8 cellular contexts compared by ENCODE assay signal in the genomic region with DNA sequence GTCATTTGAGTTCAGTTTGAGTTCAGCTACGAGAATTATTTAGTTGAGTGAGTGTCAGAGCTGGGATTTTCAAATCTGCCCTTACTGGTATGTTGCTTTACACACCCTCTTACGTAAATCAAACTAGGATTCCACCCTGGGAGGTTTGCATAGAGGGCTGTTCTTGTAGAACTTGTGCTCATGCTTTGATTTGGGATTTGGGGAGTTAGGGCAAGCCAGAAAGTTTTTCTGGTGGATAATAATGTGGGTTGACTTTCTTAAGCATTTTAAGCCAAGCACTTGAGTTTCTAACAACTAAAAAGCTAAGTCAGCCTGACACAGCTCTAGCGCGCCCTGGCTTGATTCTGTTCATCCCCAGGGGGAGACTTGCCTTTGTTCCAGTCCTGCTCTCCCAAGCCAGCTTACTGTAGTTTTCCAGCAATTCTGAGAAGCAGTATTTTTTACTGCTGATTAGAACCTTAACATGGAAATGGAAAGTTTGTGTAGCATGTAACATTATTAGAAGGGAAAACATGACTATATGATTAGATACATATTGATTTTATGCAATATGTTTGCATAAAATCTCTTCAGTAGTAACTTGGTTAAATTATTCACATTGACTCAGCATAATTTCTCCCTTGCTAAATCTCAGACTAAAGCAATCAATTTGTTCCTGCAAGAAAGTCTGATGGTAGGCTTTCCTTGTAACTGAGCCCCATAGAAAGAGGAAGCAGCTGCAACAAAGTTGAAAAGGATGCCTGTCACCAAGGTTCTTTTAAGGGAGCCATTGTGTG. TPM values are rescaled to one million over a fixed set of nuclear protein-coding genes. Genes with fewer than 3 reads are reported as not detected.
DNase-seq lines count a peak whose midpoint lies in the region; FAIRE-seq and TF ChIP-seq lines count a peak whose summit lies in the region.

No MANE protein-coding gene starts in this region.

- H3K4me3 ChIP-seq in OCI-LY1 (ENCODE audit: low read depth, low read length, poor library complexity, severe bottlenecking) (no peak overlapping the region), H1 (ENCODE audit: extremely low read depth in 1 of 4, insufficient read depth in 2 of 4, low read depth in 3 of 4, low read length in 4 of 4) (no peak overlapping the region)

- peak overlapping the region; percentile 1 for H3K27ac ChIP-seq in OCI-LY1 (ENCODE audit: low read depth, low read length, poor library complexity, severe bottlenecking)
- peak overlapping the region; percentile 66 for H3K27ac ChIP-seq in H1 (ENCODE audit: low read depth, low read length)

- peak; percentile 73 for DNase-seq in GM03348 (ENCODE audit: low spot score)
- DNase-seq in H1 (ENCODE audit: low read depth in 1 of 2, low spot score in 2 of 2): no peak
- DNase-seq in middle frontal gyrus (ENCODE audit: extremely low spot score, low spot score): peak; percentile 17
- DNase-seq in NK-92 treated with Interleukin-12 subunit alpha and Interleukin-12 subunit beta, amount 100 ng/mL, for 24 hours (lab: John Stamatoyannopoulos, UW): no peak
- no peak for DNase-seq in NCI-H1694 treated with DMSO at 0.1 percent for 48 hours (lab: John Stamatoyannopoulos, UW)
- no peak for DNase-seq in NCI-H146 treated with DMSO at 0.1 percent for 48 hours (lab: John Stamatoyannopoulos, UW; ENCODE audit: unreplicated experiment)
- no peak for DNase-seq in GM19240 (ENCODE audit: insufficient read length, low spot score)

- no peak for FAIRE-seq in H1 (lab: Jason Lieb, UNC)

- no peaks in the 10 kb centered on the region for H3F3A ChIP-seq in OCI-LY1 (ENCODE audit: insufficient read depth, low read length)

- no peak overlapping the region for H3K18ac ChIP-seq in H1 (ENCODE audit: extremely low read depth, low read length)

- no peak overlapping the region for H4K5ac ChIP-seq in H1 (ENCODE audit: insufficient read length, low read depth, low read length)

- TF ChIP-seq CTCF in OCI-LY1 (IDR thresholded peaks at IDR 0.05; ENCODE audit: low read length): no peak
- no peak for TF ChIP-seq CTCF in H1 (IDR thresholded peaks at IDR 0.05; ENCODE audit: control extremely low read depth in 1 of 3, insufficient read depth in 1 of 3, low read depth in 1 of 3, low read length in 3 of 3)

- WGBS in H1 (ENCODE audit: extremely low coverage in 1 of 2, insufficient coverage in 1 of 2, insufficient read length in 1 of 2, insufficient replicate concordance in 2 of 2, low coverage in 1 of 2, low lambda C conversion rate in 2 of 2, missing lambda C conversion rate in 1 of 2), 2 experiments: 79% methylated on average over 4 of the region's 4 CpGs; no CpG with 5 or more reads in 1 of the 2 experiments

- H4K8ac ChIP-seq in H1 (ENCODE audit: extremely low read depth, insufficient read depth, low read length): no peak overlapping the region

- CTCF ChIA-PET in H1 (lab: Charles Lee; ENCODE audit: partially characterized antibody): interaction anchor here (0.6 to 4.7 kb wide), 7 partner anchors 11 to 667 kb away, joined by 3 to 26 read pairs (median 6); a partner anchor contains a TSS

- no peak overlapping the region for H3K4ac ChIP-seq in H1 (replicated peaks; ENCODE audit: insufficient read length, low read depth, low read length)

- POLR2A ChIA-PET in H1 (lab: Charles Lee; ENCODE audit: partially characterized antibody): interaction anchor here (0.8 to 8.2 kb wide), 7 partner anchors 10 to 796 kb away, joined by 3 to 72 read pairs (median 3); a partner anchor contains a TSS

- no peaks in the 10 kb centered on the region for H3K79me2 ChIP-seq in OCI-LY1 (ENCODE audit: insufficient read depth, low read length)
- H3K79me2 ChIP-seq in H1 (ENCODE audit: control insufficient read depth in 1 of 2, insufficient read depth in 2 of 2, low read length in 2 of 2): no peaks in the 10 kb centered on the region

- no peak for TF ChIP-seq POLR2A in H1 (IDR thresholded peaks at IDR 0.05; ENCODE audit: control extremely low read depth in 1 of 2, low read depth in 2 of 2, low read length in 2 of 2)

- H2BK15ac ChIP-seq in H1 (ENCODE audit: low read length): no peak overlapping the region

- H2BK20ac ChIP-seq in H1 (ENCODE audit: low read length): no peak overlapping the region

- no peaks in the 10 kb centered on the region for H3K9me2 ChIP-seq in OCI-LY1 (ENCODE audit: low read depth, low read length)

- H3K36me3 ChIP-seq in OCI-LY1 (ENCODE audit: insufficient read depth, low read length) (no peaks in the 10 kb centered on the region), H1 (ENCODE audit: control insufficient read depth in 2 of 4, insufficient read depth in 4 of 4, low read length in 3 of 4) (peaks cover 0 to 4% (median 0%) of the 10 kb centered on the region in 4 experiments; a peak in 1 of 8 replicates)

- H2BK5ac ChIP-seq in H1 (ENCODE audit: low read depth, low read length): no peak overlapping the region; the same call in 1 of the 2 replicates

- no peaks in the 10 kb centered on the region for H4K20me1 ChIP-seq in OCI-LY1 (ENCODE audit: insufficient read depth, low read length)
- no peaks in the 10 kb centered on the region for H4K20me1 ChIP-seq in H1 (replicated peaks in 1 of 2; ENCODE audit: control insufficient read depth in 1 of 2, insufficient read depth in 2 of 2, low read length in 2 of 2)

- no peaks in the 10 kb centered on the region; the same call in 1 of the 2 replicates for H3K79me1 ChIP-seq in H1 (ENCODE audit: low read depth, low read length)

- no peak overlapping the region for H2AFZ ChIP-seq in OCI-LY1 (ENCODE audit: low read length)
- no peak overlapping the region for H2AFZ ChIP-seq in H1 (ENCODE audit: low read length)

- H3K9me3 ChIP-seq in OCI-LY1 (ENCODE audit: low read length) (no peaks in the 10 kb centered on the region), H1 (ENCODE audit: insufficient read depth in 2 of 2, low read depth in 1 of 2, low read length in 1 of 2) (no peaks in the 10 kb centered on the region)

- H3K4me1 ChIP-seq in OCI-LY1 (ENCODE audit: insufficient read depth, low read length, severe bottlenecking) (peaks cover 11% of the 10 kb centered on the region), H1 (replicated peaks in 1 of 4; ENCODE audit: control insufficient read depth in 3 of 4, insufficient read depth in 4 of 4, low read length in 3 of 4) (peaks cover 0 to 5% (median 0%) of the 10 kb centered on the region in 4 experiments; a peak in 3 of 7 replicates)

- no peak overlapping the region for H3K56ac ChIP-seq in H1 (replicated peaks; ENCODE audit: insufficient read length, low read depth, low read length)

- H3K27me3 ChIP-seq in OCI-LY1 (ENCODE audit: insufficient read depth, low read length) (peaks cover 5% of the 10 kb centered on the region; the same call in 1 of the 2 replicates), H1 (replicated peaks in 1 of 4; ENCODE audit: control insufficient read depth in 3 of 4, extremely low read depth in 1 of 4, insufficient read depth in 3 of 4, low read length in 3 of 4) (no peaks in the 10 kb centered on the region)

- H3K14ac ChIP-seq in H1 (ENCODE audit: insufficient read length): no peak overlapping the region

- no peak overlapping the region for H3K9ac ChIP-seq in OCI-LY1 (ENCODE audit: low read length)
- H3K9ac ChIP-seq in H1 (replicated peaks in 1 of 4; ENCODE audit: extremely low read depth in 1 of 4, low read depth in 3 of 4, low read length in 3 of 4): no peak overlapping the region

- no peak overlapping the region for H2BK12ac ChIP-seq in H1 (ENCODE audit: low read depth, low read length)

- no peak overlapping the region for H2AK5ac ChIP-seq in H1 (ENCODE audit: low read depth, low read length)

- H4K91ac ChIP-seq in H1 (replicated peaks; ENCODE audit: insufficient read length, low read length): no peak overlapping the region

- TF ChIP-seq RAD21 in H1 (IDR thresholded peaks at IDR 0.05 in 1 of 2, conservative IDR thresholded peaks at IDR 0.05 in 1 of 2; ENCODE audit: low read depth in 2 of 2, low read length in 2 of 2): no peak

- peak overlapping the region; percentile 42; the same call in 1 of the 2 replicates for H3K4me2 ChIP-seq in OCI-LY1 (ENCODE audit: low read length)
- no peak overlapping the region; a peak in 1 of 4 replicates for H3K4me2 ChIP-seq in H1 (ENCODE audit: insufficient read depth in 1 of 2, low read depth in 2 of 2, low read length in 2 of 2)

- H2BK120ac ChIP-seq in H1 (replicated peaks; ENCODE audit: low read depth, low read length): no peak overlapping the region

- H3K23ac ChIP-seq in H1 (ENCODE audit: insufficient read length): no peak overlapping the region

- H3K23me2 ChIP-seq in H1 (ENCODE audit: low read depth, low read length): no peaks in the 10 kb centered on the region

- no peak for TF ChIP-seq EP300 in H1 (IDR thresholded peaks at IDR 0.05; ENCODE audit: borderline replicate concordance in 1 of 2, low read depth in 2 of 2, low read length in 2 of 2)

TF ChIP-seq in H1, 55 proteins besides CTCF, POLR2A, EP300 and RAD21:
- TF ChIP-seq MAFK (IDR thresholded peaks at IDR 0.05; ENCODE audit: low read depth, low read length) (peak; percentile 61), BACH1 (IDR thresholded peaks at IDR 0.05; ENCODE audit: low read length) (peak; percentile 89), RXRA (IDR thresholded peaks at IDR 0.05; ENCODE audit: insufficient read depth, low read depth, low read length) (no peak)
TF ChIP-seq in H1: peak in this region for 2.

RNA-seq across cellular contexts. Expression of a gene that starts 11.1 kb away (rescaled TPM):
- 331 and 340 TPM in 2 replicates for total RNA-seq in H1 (2021; fragmentation: NEBNext Ultra II Directional; extraction: Animal tissue kit (Norgen Biotek cat#: 25700))
- polyA plus RNA-seq in H1 (2011; rRNA removed): 191 and 227 TPM in 2 replicates
- polyA plus RNA-seq in H1 (2011; cell fraction: cytosol; rRNA removed): 167 TPM
- polyA plus RNA-seq in H1 (2011; cell fraction: nucleus; rRNA removed): 268 TPM
- 293 to 422 TPM (median 413 TPM) in 4 replicates for polyA plus RNA-seq in H1 (2012, experiment 1 of 2)
- 448 TPM for polyA plus RNA-seq in H1 (2012, experiment 2 of 2)
- polyA plus RNA-seq in H1 (2013, experiment 1 of 2): 229 TPM
- 225 TPM for polyA plus RNA-seq in H1 (2013, experiment 2 of 2)
- 244 and 265 TPM in 2 replicates for polyA minus RNA-seq in H1 (2011; rRNA and poly(A)+ RNA removed)
- 132 TPM for polyA minus RNA-seq in H1 (2011; cell fraction: cytosol; rRNA and poly(A)+ RNA removed)
- polyA minus RNA-seq in H1 (2011; cell fraction: nucleus; rRNA and poly(A)+ RNA removed): 90.0 TPM

RNA-seq across cellular contexts. Expression of a gene that starts 42.4 kb away (rescaled TPM):
- 15.7 and 20.3 TPM in 2 replicates for total RNA-seq in H1 (2021; fragmentation: NEBNext Ultra II Directional; extraction: Animal tissue kit (Norgen Biotek cat#: 25700))
- 7.8 and 9.2 TPM in 2 replicates for polyA plus RNA-seq in H1 (2011; rRNA removed)
- 9.1 TPM for polyA plus RNA-seq in H1 (2011; cell fraction: cytosol; rRNA removed)
- 10.4 TPM for polyA plus RNA-seq in H1 (2011; cell fraction: nucleus; rRNA removed)
- 13.9 to 20.0 TPM (median 15.4 TPM) in 4 replicates for polyA plus RNA-seq in H1 (2012, experiment 1 of 2)
- polyA plus RNA-seq in H1 (2012, experiment 2 of 2): 8.4 TPM
- 35.0 TPM for polyA plus RNA-seq in H1 (2013, experiment 1 of 2)
- 30.2 TPM for polyA plus RNA-seq in H1 (2013, experiment 2 of 2)
- polyA minus RNA-seq in H1 (2011; rRNA and poly(A)+ RNA removed): 2.6 and 3.2 TPM in 2 replicates
- 5.4 TPM for polyA minus RNA-seq in H1 (2011; cell fraction: cytosol; rRNA and poly(A)+ RNA removed)
- 15.0 TPM for polyA minus RNA-seq in H1 (2011; cell fraction: nucleus; rRNA and poly(A)+ RNA removed)

Comparison
In these comparisons a context has a peak if more than half of its experiments do, and no peak if none do; other contexts are left out.
1. DNase-seq: peak in GM03348 (single experiment) and middle frontal gyrus (single experiment); none in H1 (0 of 2), NK-92 treated with Interleukin-12 subunit alpha and Interleukin-12 subunit beta, amount 100 ng/mL, for 24 hours (single experiment), NCI-H1694 treated with DMSO at 0.1 percent for 48 hours (single experiment), NCI-H146 treated with DMSO at 0.1 percent for 48 hours (single experiment) and GM19240 (single experiment).